23 cellular contexts compared by ENCODE assay signal in the genomic region with DNA sequence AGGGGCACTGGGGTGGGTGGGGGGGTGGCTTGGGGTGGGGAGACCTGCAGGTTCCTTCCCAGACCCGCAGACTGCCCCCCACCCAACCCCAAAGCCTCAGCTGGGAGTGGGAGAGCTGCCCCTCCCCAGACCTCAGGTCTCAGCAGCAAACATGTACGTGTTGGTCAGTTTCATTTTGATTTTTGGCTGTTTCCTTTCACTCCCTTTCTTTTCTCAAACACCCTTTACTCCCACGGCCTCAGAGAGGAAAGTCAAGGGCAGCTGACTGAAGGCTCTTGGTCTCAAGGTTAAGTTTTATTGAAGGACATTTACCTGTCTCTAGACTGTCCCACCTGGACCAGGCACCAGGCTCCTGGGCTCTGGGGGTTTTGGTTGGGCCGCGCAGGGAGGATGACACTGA. TPM values are rescaled to one million over a fixed set of nuclear protein-coding genes. Genes with fewer than 3 reads are reported as not detected.
DNase-seq lines count a peak whose midpoint lies in the region; ATAC-seq, FAIRE-seq and TF ChIP-seq lines count a peak whose summit lies in the region.
"Had no signal": no experiment of that assay in that cellular context is flagged by ENCODE, and none has a peak within 500 bp of the region (broad histone marks: within the 10 kb centered on the region; RNA-seq: fewer than 3 reads in every experiment).

No MANE protein-coding gene starts in this region.

- CTCF ChIA-PET in activated CD8-positive, alpha-beta memory T cell treated with anti-CD3 and anti-CD28 coated beads, Interleukin-2, amount 10 ng/mL, durations not matched to agents 7 days and 5 days (lab: Charles Lee) = interaction anchor here (1.0 to 1.3 kb wide), 4 partner anchors 23 to 90 kb away, joined by 3 to 4 read pairs (median 3); no protein-coding TSS in a partner anchor

- H3K4me1 Mint-ChIP-seq in nephron = peaks cover 25% of the 10 kb centered on the region
- peaks cover 24% of the 10 kb centered on the region for H3K4me1 Mint-ChIP-seq in activated CD8-positive, alpha-beta memory T cell treated with anti-CD3 and anti-CD28 coated beads, Interleukin-2, amount 10 ng/mL, durations not matched to agents 7 days and 5 days
- H3K4me1 Mint-ChIP-seq: immature natural killer cell had no signal

- no peak for DNase-seq in GM19239 (ENCODE audit: insufficient read length, low spot score)
- no peak for DNase-seq in activated CD8-positive, alpha-beta memory T cell treated with anti-CD3 and anti-CD28 coated beads, Interleukin-2, amount 10 ng/mL, durations not matched to agents 7 days and 5 days
- DNase-seq in NK-92 treated with Interleukin-12 subunit alpha and Interleukin-12 subunit beta, amount 100 ng/mL, for 24 hours (lab: John Stamatoyannopoulos, UW) = no peak
- no peak for DNase-seq in HUDEP-2 (lab: John Stamatoyannopoulos, UW; ENCODE audit: unreplicated experiment in 76 of 76)
- DNase-seq in NCI-H345 (lab: John Stamatoyannopoulos, UW) = no peak
- DNase-seq: amygdala; DMS 273 treated with DMSO at 0.1 percent for 48 hours; effector memory CD4-positive, alpha-beta T cell; head of caudate nucleus; immature natural killer cell; KG1; NCI-H1092 treated with DMSO at 0.1 percent for 48 hours; NCI-H526; SHP77 treated with DMSO at 0.1 percent for 48 hours; stimulated activated CD4-positive, alpha-beta T cell treated with anti-CD3 and anti-CD28 coated beads, Interleukin-4, amount 100 ng/mL, for 24 hours had no signal

- H3K9me3 Mint-ChIP-seq in nephron = no peaks in the 10 kb centered on the region
- no peaks in the 10 kb centered on the region for H3K9me3 Mint-ChIP-seq in activated CD8-positive, alpha-beta memory T cell treated with anti-CD3 and anti-CD28 coated beads, Interleukin-2, amount 10 ng/mL, durations not matched to agents 7 days and 5 days (ENCODE audit: low read depth)
- H3K9me3 Mint-ChIP-seq: activated T-helper 2 cell treated with anti-CD3 and anti-CD28 coated beads, Interferon-gamma antibody, Interleukin-2, Interleukin-4, amounts not matched to agents 10 μg/mL and 5 μg/mL and 100 μg/mL, durations not matched to agents 14 hours and 24 hours and 36 hours; immature natural killer cell had no signal

- TF ChIP-seq CTCF in nephron (IDR thresholded peaks at IDR 0.05; ENCODE audit: unreplicated experiment in 3 of 3) = no peak

- H3K9me3 ChIP-seq in BLaER1 treated with 17β-estradiol and CSF1 and Interleukin-3, amounts not matched to agents 10 nM and 100 nM (replicated peaks in 1 of 11) = no peaks in the 10 kb centered on the region
- H3K9me3 ChIP-seq: suprapubic skin had no signal

- peak; percentile 39 for FAIRE-seq in GM19239 (lab: Jason Lieb, UNC)

- peak overlapping the region; percentile 57 to 71 (median 67) for H3K4me3 Mint-ChIP-seq in nephron
- H3K4me3 Mint-ChIP-seq in activated CD8-positive, alpha-beta memory T cell treated with anti-CD3 and anti-CD28 coated beads, Interleukin-2, amount 10 ng/mL, durations not matched to agents 7 days and 5 days = no peak overlapping the region
- H3K4me3 Mint-ChIP-seq: immature natural killer cell had no signal

- H3K9ac ChIP-seq in BLaER1 treated with 17β-estradiol and CSF1 and Interleukin-3, amounts not matched to agents 10 nM and 100 nM = no peak overlapping the region
- H3K9ac ChIP-seq: parathyroid adenoma had no signal

- H4K20me1 ChIP-seq in BLaER1 treated with 17β-estradiol and CSF1 and Interleukin-3, amounts not matched to agents 10 nM and 100 nM = peaks cover 0 to 6% (median 0%) of the 10 kb centered on the region in 11 experiments; a peak in 3 of 22 replicates

- no peak overlapping the region for H3K27ac ChIP-seq in BLaER1 treated with 17β-estradiol and CSF1 and Interleukin-3, amounts not matched to agents 10 nM and 100 nM
- H3K27ac ChIP-seq in angular gyrus (ENCODE audit: low read depth, low read length) = peak overlapping the region; percentile 26
- H3K27ac ChIP-seq: HL-60, parathyroid adenoma, skin epidermis, suprapubic skin had no signal

- H3K4me3 ChIP-seq in BLaER1 treated with 17β-estradiol and CSF1 and Interleukin-3, amounts not matched to agents 10 nM and 100 nM = no peak overlapping the region
- H3K4me3 ChIP-seq: skin epidermis, suprapubic skin had no signal

- ATAC-seq in activated CD8-positive, alpha-beta memory T cell treated with anti-CD3 and anti-CD28 coated beads, Interleukin-2, amount 10 ng/mL, durations not matched to agents 7 days and 5 days = no peak

- H3K27ac Mint-ChIP-seq in nephron = peak overlapping the region in 1 of 3 experiments; percentile 9
- no peak overlapping the region for H3K27ac Mint-ChIP-seq in activated CD8-positive, alpha-beta memory T cell treated with anti-CD3 and anti-CD28 coated beads, Interleukin-2, amount 10 ng/mL, durations not matched to agents 7 days and 5 days
- H3K27ac Mint-ChIP-seq: activated T-helper 2 cell treated with anti-CD3 and anti-CD28 coated beads, Interferon-gamma antibody, Interleukin-2, Interleukin-4, amounts not matched to agents 10 μg/mL and 5 μg/mL and 100 μg/mL, durations not matched to agents 14 hours and 24 hours and 36 hours; immature natural killer cell had no signal

- peak overlapping the region in 6 of 11 experiments; percentile 23 to 49 (median 34); a peak in 10 of 22 replicates for H3K4me2 ChIP-seq in BLaER1 treated with 17β-estradiol and CSF1 and Interleukin-3, amounts not matched to agents 10 nM and 100 nM

- H3K27me3 ChIP-seq in BLaER1 treated with 17β-estradiol and CSF1 and Interleukin-3, amounts not matched to agents 10 nM and 100 nM = peaks cover 12 to 53% (median 35%) of the 10 kb centered on the region in 11 experiments; a peak in 19 of 22 replicates

- H3K36me3 ChIP-seq in BLaER1 treated with 17β-estradiol and CSF1 and Interleukin-3, amounts not matched to agents 10 nM and 100 nM = no peaks in the 10 kb centered on the region
- H3K36me3 ChIP-seq: suprapubic skin had no signal

- no peaks in the 10 kb centered on the region for H3K36me3 Mint-ChIP-seq in nephron (ENCODE audit: low read depth)
- no peaks in the 10 kb centered on the region for H3K36me3 Mint-ChIP-seq in activated CD8-positive, alpha-beta memory T cell treated with anti-CD3 and anti-CD28 coated beads, Interleukin-2, amount 10 ng/mL, durations not matched to agents 7 days and 5 days
- H3K36me3 Mint-ChIP-seq: immature natural killer cell had no signal

- peaks cover 72% of the 10 kb centered on the region for H3K27me3 Mint-ChIP-seq in nephron (ENCODE audit: low read depth)
- peaks cover 32% of the 10 kb centered on the region for H3K27me3 Mint-ChIP-seq in activated CD8-positive, alpha-beta memory T cell treated with anti-CD3 and anti-CD28 coated beads, Interleukin-2, amount 10 ng/mL, durations not matched to agents 7 days and 5 days

- H3K4me1 ChIP-seq in BLaER1 treated with 17β-estradiol and CSF1 and Interleukin-3, amounts not matched to agents 10 nM and 100 nM = peaks cover 17 to 40% (median 33%) of the 10 kb centered on the region in 10 experiments
- H3K4me1 ChIP-seq: parathyroid adenoma had no signal

RNA-seq across cellular contexts. Expression of a gene that starts 34.1 kb away (rescaled TPM):
- total RNA-seq in activated CD8-positive, alpha-beta memory T cell treated with anti-CD3 and anti-CD28 coated beads, Interleukin-2, amount 10 ng/mL, durations not matched to agents 7 days and 5 days = 10 to 100 TPM; 36.5 to 62.9 TPM
